ENCODE assay signal across 28 cellular contexts in the genomic region with DNA sequence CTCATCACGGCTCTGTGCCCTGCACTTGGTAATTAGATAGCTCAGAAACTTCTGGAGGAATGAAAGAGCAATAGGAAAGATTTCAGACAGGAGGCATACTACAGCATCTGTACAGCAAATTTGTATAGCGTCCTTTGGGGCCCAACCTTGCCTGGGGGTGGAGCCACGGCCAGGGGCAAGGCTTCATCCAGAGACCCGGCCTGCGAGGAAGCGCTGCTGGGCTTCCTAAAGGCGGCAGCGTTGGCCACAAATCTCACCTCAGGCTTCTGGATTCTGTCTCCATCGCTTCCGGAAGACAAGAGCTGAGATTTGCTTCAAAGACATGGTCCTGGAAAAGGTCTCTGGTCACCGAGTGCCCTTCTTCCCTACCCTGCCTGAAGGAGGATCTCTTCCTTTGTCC. TPM values are rescaled to one million over a fixed set of nuclear protein-coding genes. Genes with fewer than 3 reads are reported as not detected.
"Had no signal": no experiment of that assay in that cellular context is flagged by ENCODE, and none has a peak within 500 bp of the region (broad histone marks: within the 10 kb centered on the region; RNA-seq: fewer than 3 reads in every experiment).

No MANE protein-coding gene starts in this region.

- ATAC-seq: esophagus mucosa; gastrocnemius medialis; left ventricle myocardium superior; lower lobe of right lung; natural killer cell; psoas muscle; right cardiac atrium; stimulated activated effector memory CD8-positive, alpha-beta T cell treated with anti-CD3 and anti-CD28 coated beads, Interleukin-12 subunit alpha, Interleukin-12 subunit beta, amount 100 ng/mL, for 72 hours had no signal

- H3K4me3 Mint-ChIP-seq: natural killer cell; stimulated activated effector memory CD8-positive, alpha-beta T cell treated with anti-CD3 and anti-CD28 coated beads, Interleukin-12 subunit alpha, Interleukin-12 subunit beta, amount 100 ng/mL, for 72 hours had no signal

- H3K4me1 ChIP-seq: lower lobe of right lung, psoas muscle, stomach, tibial artery, upper lobe of left lung had no signal

- H3K36me3 Mint-ChIP-seq: natural killer cell; stimulated activated effector memory CD8-positive, alpha-beta T cell treated with anti-CD3 and anti-CD28 coated beads, Interleukin-12 subunit alpha, Interleukin-12 subunit beta, amount 100 ng/mL, for 72 hours had no signal

- H3K27me3 ChIP-seq: dorsolateral prefrontal cortex, gastrocnemius medialis, ovary, sigmoid colon, stomach, tibial artery, upper lobe of left lung had no signal

- H3K27ac Mint-ChIP-seq: natural killer cell; stimulated activated effector memory CD8-positive, alpha-beta T cell treated with anti-CD3 and anti-CD28 coated beads, Interleukin-12 subunit alpha, Interleukin-12 subunit beta, amount 100 ng/mL, for 72 hours had no signal

- H3K4me1 Mint-ChIP-seq: natural killer cell; stimulated activated effector memory CD8-positive, alpha-beta T cell treated with anti-CD3 and anti-CD28 coated beads, Interleukin-12 subunit alpha, Interleukin-12 subunit beta, amount 100 ng/mL, for 72 hours had no signal

- H3K4me3 ChIP-seq: dorsolateral prefrontal cortex, gastrocnemius medialis, lower lobe of right lung, ovary, psoas muscle, sigmoid colon, stomach, tibial artery, upper lobe of left lung had no signal

- DNase-seq: dorsolateral prefrontal cortex; effector CD4-positive, alpha-beta T cell; foreskin fibroblast; gastrocnemius medialis; head of caudate nucleus; left ventricle myocardium superior; lower lobe of right lung; natural killer cell; occipital lobe; ovary; psoas muscle; sigmoid colon; stimulated activated CD4-positive, alpha-beta T cell treated with anti-CD3 and anti-CD28 coated beads, Interleukin-2, amount 100 ng/mL, for 24 hours; stimulated activated CD4-positive, alpha-beta T cell treated with anti-CD3 and anti-CD28 coated beads, Interleukin-4, amount 100 ng/mL, for 24 hours; stimulated activated naive CD4-positive, alpha-beta T cell treated with Interleukin-2 at 50 U/mL for 16 hours; stomach; tibial artery had no signal

- H3K27ac ChIP-seq: dorsolateral prefrontal cortex, epithelial cell of prostate, gastrocnemius medialis, lower lobe of right lung, ovary, psoas muscle, sigmoid colon, stomach, tibial artery, upper lobe of left lung had no signal

- H3K36me3 ChIP-seq: gastrocnemius medialis, lower lobe of right lung, ovary, sigmoid colon, stomach, tibial artery, upper lobe of left lung had no signal

- H3K9me3 ChIP-seq: gastrocnemius medialis, ovary, psoas muscle, tibial artery had no signal

RNA-seq across cellular contexts. Expression of a gene that starts 12.2 kb away (rescaled TPM):
- total RNA-seq: dorsolateral prefrontal cortex, esophagus mucosa, gastrocnemius medialis, glomerular endothelial cell, left ventricle myocardium superior, lower lobe of right lung, mononuclear cell, natural killer cell, occipital lobe, ovary, psoas muscle, renal cortical epithelial cell, right cardiac atrium, sigmoid colon, skeletal muscle tissue, stomach, subcutaneous adipose tissue, temporal lobe, upper lobe of left lung had no signal

RNA-seq across cellular contexts. Expression of a gene that starts 33.1 kb away (rescaled TPM):
- total RNA-seq: dorsolateral prefrontal cortex, esophagus mucosa, gastrocnemius medialis, glomerular endothelial cell, left ventricle myocardium superior, lower lobe of right lung, mononuclear cell, natural killer cell, occipital lobe, ovary, psoas muscle, renal cortical epithelial cell, right cardiac atrium, sigmoid colon, skeletal muscle tissue, stomach, subcutaneous adipose tissue, temporal lobe, upper lobe of left lung had no signal

RNA-seq across cellular contexts. Expression of a gene that starts 48.1 kb away (rescaled TPM):
- total RNA-seq: dorsolateral prefrontal cortex, esophagus mucosa, gastrocnemius medialis, glomerular endothelial cell, left ventricle myocardium superior, lower lobe of right lung, mononuclear cell, natural killer cell, occipital lobe, ovary, psoas muscle, renal cortical epithelial cell, right cardiac atrium, sigmoid colon, skeletal muscle tissue, stomach, subcutaneous adipose tissue, temporal lobe, upper lobe of left lung had no signal
